In the genomic region with DNA sequence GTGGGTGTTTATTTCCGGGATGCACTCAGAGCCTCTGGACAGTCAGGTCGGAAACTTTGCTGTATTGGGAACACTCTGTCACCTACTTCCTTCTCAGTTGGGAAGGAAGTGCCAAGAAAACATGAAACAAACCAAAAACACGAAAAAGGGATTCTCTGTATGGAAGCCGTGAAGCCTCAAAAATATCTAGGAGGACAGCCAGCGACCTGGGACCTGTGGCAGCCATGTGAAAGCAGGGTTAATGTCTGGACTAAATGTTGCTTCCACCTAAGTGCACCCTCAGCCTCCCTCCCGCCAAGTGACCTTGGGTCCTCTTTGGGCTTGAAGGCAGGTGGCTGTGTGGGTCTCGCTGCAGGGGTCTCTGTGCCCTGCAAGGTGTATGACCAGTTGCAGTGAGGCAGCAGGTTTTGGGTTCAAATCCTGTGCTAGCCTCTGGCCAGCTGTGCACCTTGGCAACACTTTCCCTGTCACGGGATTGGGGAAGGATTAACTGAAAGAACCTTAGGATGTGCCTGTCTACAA, we compare ENCODE assay signal across 8 cellular contexts. TPM values are rescaled to one million over a fixed set of nuclear protein-coding genes. Genes with fewer than 3 reads are reported as not detected.
DNase-seq lines count a peak whose midpoint lies in the region; ATAC-seq lines count a peak whose summit lies in the region.

No MANE protein-coding gene starts in this region.

- H3K9me3 Mint-ChIP-seq in CD4-positive, alpha-beta memory T cell, result no peaks in the 10 kb centered on the region
- no peaks in the 10 kb centered on the region for H3K9me3 Mint-ChIP-seq in natural killer cell treated with Interleukin-12 subunit alpha and Interleukin-12 subunit beta and Interleukin-15 and Interleukin-18, amount 100 ng/mL, for 72 hours

- H3K36me3 ChIP-seq in CD4-positive, alpha-beta memory T cell (ENCODE audit: insufficient read depth, low read length), result no peaks in the 10 kb centered on the region
- H3K36me3 ChIP-seq in ectodermal cell (ENCODE audit: control insufficient read depth, insufficient read depth, low read length), result no peaks in the 10 kb centered on the region

- ATAC-seq in natural killer cell treated with Interleukin-12 subunit alpha and Interleukin-12 subunit beta and Interleukin-15 and Interleukin-18, amount 100 ng/mL, for 72 hours, result no peak
- ATAC-seq in HG03342 (IDR thresholded peaks at IDR 0.05; ENCODE audit: unreplicated experiment), result no peak

- H3K4me3 ChIP-seq in CD4-positive, alpha-beta memory T cell (ENCODE audit: low read length in 2 of 2), result peak overlapping the region; percentile 20 to 92
- peak overlapping the region; percentile 72 for H3K4me3 ChIP-seq in ectodermal cell (ENCODE audit: insufficient read depth, low read depth, low read length)

- CTCF ChIA-PET in CD4-positive, alpha-beta memory T cell (lab: Charles Lee; ENCODE audit: partially characterized antibody), result no interaction called here

- H3K9me3 ChIP-seq in CD4-positive, alpha-beta memory T cell (ENCODE audit: control insufficient read depth in 1 of 2, low read length in 2 of 2), result no peaks in the 10 kb centered on the region
- H3K9me3 ChIP-seq in ectodermal cell (ENCODE audit: control insufficient read depth, low read length), result no peaks in the 10 kb centered on the region

- H3K36me3 Mint-ChIP-seq in CD4-positive, alpha-beta memory T cell, result no peaks in the 10 kb centered on the region
- H3K36me3 Mint-ChIP-seq in natural killer cell treated with Interleukin-12 subunit alpha and Interleukin-12 subunit beta and Interleukin-15 and Interleukin-18, amount 100 ng/mL, for 72 hours, result no peaks in the 10 kb centered on the region

- peak overlapping the region; percentile 79 to 93 (median 92) for H3K4me3 Mint-ChIP-seq in CD4-positive, alpha-beta memory T cell
- H3K4me3 Mint-ChIP-seq in natural killer cell treated with Interleukin-12 subunit alpha and Interleukin-12 subunit beta and Interleukin-15 and Interleukin-18, amount 100 ng/mL, for 72 hours, result peak overlapping the region; percentile 89

- POLR2A ChIA-PET in CD4-positive, alpha-beta memory T cell (lab: Charles Lee; ENCODE audit: partially characterized antibody), result interaction anchor here (1.0 kb wide), 1 partner anchor 27 kb away, joined by 4 read pairs; a partner anchor contains a TSS

- peak overlapping the region; percentile 78 to 97 (median 93) for H3K27ac Mint-ChIP-seq in CD4-positive, alpha-beta memory T cell
- H3K27ac Mint-ChIP-seq in natural killer cell treated with Interleukin-12 subunit alpha and Interleukin-12 subunit beta and Interleukin-15 and Interleukin-18, amount 100 ng/mL, for 72 hours, result peak overlapping the region; percentile 78 to 89

- peak in 2 of 5 donors; percentile 3 to 11 for DNase-seq in CD4-positive, alpha-beta memory T cell
- peak; percentile 22 for DNase-seq in MV-4-11 (lab: John Stamatoyannopoulos, UW)
- peak; percentile 53 for DNase-seq in natural killer cell treated with Interleukin-12 subunit alpha and Interleukin-12 subunit beta and Interleukin-15 and Interleukin-18, amount 100 ng/mL, for 72 hours (ENCODE audit: low spot score)
- no peak for DNase-seq in DMS79 (lab: John Stamatoyannopoulos, UW)
- DNase-seq in NK-92 treated with Interleukin-12 subunit alpha and Interleukin-12 subunit beta, amount 100 ng/mL, for 24 hours (lab: John Stamatoyannopoulos, UW), result no peak
- DNase-seq in H4 (ENCODE audit: low spot score), result no peak

- H3K4me1 Mint-ChIP-seq in CD4-positive, alpha-beta memory T cell, result peaks cover 22 to 38% (median 25%) of the 10 kb centered on the region in 4 donors
- peaks cover 14 to 22% of the 10 kb centered on the region in 2 donors for H3K4me1 Mint-ChIP-seq in natural killer cell treated with Interleukin-12 subunit alpha and Interleukin-12 subunit beta and Interleukin-15 and Interleukin-18, amount 100 ng/mL, for 72 hours (ENCODE audit: low read depth in 2 of 2)

- 50 to 52% methylated on average over 8 of the region's 8 CpGs for WGBS in ectodermal cell, 2 experiments

- no peaks in the 10 kb centered on the region for H3K27me3 Mint-ChIP-seq in CD4-positive, alpha-beta memory T cell
- no peaks in the 10 kb centered on the region for H3K27me3 Mint-ChIP-seq in natural killer cell treated with Interleukin-12 subunit alpha and Interleukin-12 subunit beta and Interleukin-15 and Interleukin-18, amount 100 ng/mL, for 72 hours

- H3K27ac ChIP-seq in CD4-positive, alpha-beta memory T cell (ENCODE audit: low read depth, low read length), result peak overlapping the region; percentile 85
- no peak overlapping the region for H3K27ac ChIP-seq in ectodermal cell (ENCODE audit: insufficient read depth, low read depth, low read length, poor library complexity, severe bottlenecking)

- peaks cover 27% of the 10 kb centered on the region for H3K4me1 ChIP-seq in CD4-positive, alpha-beta memory T cell (ENCODE audit: insufficient read depth, low read length)
- peaks cover 4% of the 10 kb centered on the region for H3K4me1 ChIP-seq in ectodermal cell (ENCODE audit: control insufficient read depth, insufficient read depth, low read length)

- no peaks in the 10 kb centered on the region for H3K27me3 ChIP-seq in CD4-positive, alpha-beta memory T cell (ENCODE audit: insufficient read depth, low read length)
- H3K27me3 ChIP-seq in ectodermal cell (ENCODE audit: control insufficient read depth, insufficient read depth, low read length, poor library complexity, severe bottlenecking), result no peaks in the 10 kb centered on the region

- intact Hi-C loops in CD4-positive, alpha-beta memory T cell (cut with micrococcal nuclease), result loop anchor here (2.0 kb wide), 2 partner anchors 41 to 61 kb away; a partner anchor contains a TSS

RNA-seq across cellular contexts. Expression of a gene that starts 0.8 kb away (rescaled TPM):
- total RNA-seq in CD4-positive, alpha-beta memory T cell, result 10 to 100 TPM; 45.2 to 49.3 TPM
- polyA plus RNA-seq in CD4-positive, alpha-beta memory T cell, result 1 to 10 TPM; 1.2 to 8.5 TPM
- polyA plus RNA-seq in ectodermal cell (2013, experiment 1 of 4), result 18.8 TPM
- polyA plus RNA-seq in ectodermal cell (2013, experiment 2 of 4), result 22.8 TPM
- polyA plus RNA-seq in ectodermal cell (2013, experiment 3 of 4), result 14.4 TPM
- polyA plus RNA-seq in ectodermal cell (2013, experiment 4 of 4), result 15.8 TPM
- total RNA-seq in natural killer cell treated with Interleukin-12 subunit alpha and Interleukin-12 subunit beta and Interleukin-15 and Interleukin-18, amount 100 ng/mL, for 72 hours, result 10 to 100 TPM; 38.6 to 45.2 TPM
- total RNA-seq in H4 (2014; rRNA removed; shearing (Covaris generic)), result 9.6 and 10.0 TPM in 2 replicates

RNA-seq across cellular contexts. Expression of a gene that starts 27.1 kb away (rescaled TPM):
- 10 to 100 TPM; 10.4 to 11.1 TPM for total RNA-seq in CD4-positive, alpha-beta memory T cell
- polyA plus RNA-seq in CD4-positive, alpha-beta memory T cell, result 10 to 100 TPM; 14.5 to 16.8 TPM
- polyA plus RNA-seq in ectodermal cell (2013, experiment 1 of 4), result 5.9 TPM
- 6.7 TPM for polyA plus RNA-seq in ectodermal cell (2013, experiment 2 of 4)
- polyA plus RNA-seq in ectodermal cell (2013, experiment 3 of 4), result 3.8 TPM
- polyA plus RNA-seq in ectodermal cell (2013, experiment 4 of 4), result 4.7 TPM
- total RNA-seq in natural killer cell treated with Interleukin-12 subunit alpha and Interleukin-12 subunit beta and Interleukin-15 and Interleukin-18, amount 100 ng/mL, for 72 hours, result 10 to 100 TPM; 13.5 to 19.7 TPM
- 16.7 and 16.9 TPM in 2 replicates for total RNA-seq in H4 (2014; rRNA removed; shearing (Covaris generic))

RNA-seq across cellular contexts. Expression of a gene that starts 41.7 kb away (rescaled TPM):
- 10 to 100 TPM; 71.4 to 80.5 TPM for total RNA-seq in CD4-positive, alpha-beta memory T cell
- 10 to 100 TPM; 48.5 to 54.3 TPM for polyA plus RNA-seq in CD4-positive, alpha-beta memory T cell
- polyA plus RNA-seq in ectodermal cell (2013, experiment 1 of 4), result 40.6 TPM
- polyA plus RNA-seq in ectodermal cell (2013, experiment 2 of 4), result 47.1 TPM
- polyA plus RNA-seq in ectodermal cell (2013, experiment 3 of 4), result 39.3 TPM
- polyA plus RNA-seq in ectodermal cell (2013, experiment 4 of 4), result 38.9 TPM
- 10 to 100 TPM; 55.2 to 86.2 TPM for total RNA-seq in natural killer cell treated with Interleukin-12 subunit alpha and Interleukin-12 subunit beta and Interleukin-15 and Interleukin-18, amount 100 ng/mL, for 72 hours
- total RNA-seq in H4 (2014; rRNA removed; shearing (Covaris generic)), result 37.4 and 40.8 TPM in 2 replicates

RNA-seq across cellular contexts. Expression of a gene that starts 51.4 kb away (rescaled TPM):
- 100 to 1,000 TPM; 410 to 420 TPM for total RNA-seq in CD4-positive, alpha-beta memory T cell
- polyA plus RNA-seq in CD4-positive, alpha-beta memory T cell, result 10 to 100 TPM; 25.9 to 55.9 TPM
- 27.1 TPM for polyA plus RNA-seq in ectodermal cell (2013, experiment 1 of 4)
- polyA plus RNA-seq in ectodermal cell (2013, experiment 2 of 4), result 21.2 TPM
- 25.7 TPM for polyA plus RNA-seq in ectodermal cell (2013, experiment 3 of 4)
- 28.5 TPM for polyA plus RNA-seq in ectodermal cell (2013, experiment 4 of 4)
- total RNA-seq in natural killer cell treated with Interleukin-12 subunit alpha and Interleukin-12 subunit beta and Interleukin-15 and Interleukin-18, amount 100 ng/mL, for 72 hours, result 10 to 100 TPM; 38.9 to 84.1 TPM
- 35.7 and 39.6 TPM in 2 replicates for total RNA-seq in H4 (2014; rRNA removed; shearing (Covaris generic))

Comparison
In these comparisons a context has a peak if more than half of its experiments do, and no peak if none do; other contexts are left out.
1. DNase-seq: peak in MV-4-11 (single experiment) and natural killer cell treated with Interleukin-12 subunit alpha and Interleukin-12 subunit beta and Interleukin-15 and Interleukin-18, amount 100 ng/mL, for 72 hours (single experiment); none in DMS79 (single experiment), NK-92 treated with Interleukin-12 subunit alpha and Interleukin-12 subunit beta, amount 100 ng/mL, for 24 hours (single experiment) and H4 (single experiment).